Comparison of ENCODE assay signal across 1 cellular context in the genomic region with DNA sequence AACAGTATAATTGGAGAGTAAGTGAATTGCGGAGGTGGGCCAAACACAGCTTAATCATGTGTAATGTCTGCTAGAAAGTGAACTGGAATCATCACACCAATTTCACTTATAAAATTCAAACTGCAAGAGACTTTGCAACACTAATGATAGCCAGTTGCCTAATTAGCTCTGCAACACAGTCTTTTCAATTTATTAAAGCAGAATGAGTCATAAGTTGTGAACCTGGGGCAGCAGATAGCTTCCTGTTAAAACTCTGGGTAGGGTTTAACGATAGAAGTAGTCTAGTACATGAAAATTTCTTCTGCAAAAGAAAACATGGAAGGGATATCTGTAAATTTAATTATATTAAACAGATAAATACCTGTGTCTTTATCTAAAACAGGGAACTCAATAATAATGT.
TF ChIP-seq lines count a peak whose summit lies in the region.

No MANE protein-coding gene starts in this region.

TF ChIP-seq in endothelial cell of umbilical vein, 7 proteins besides CTCF, POLR2A, EP300 and RAD21:
- TF ChIP-seq FOS (IDR thresholded peaks at IDR 0.05; ENCODE audit: borderline replicate concordance, insufficient read depth, low read length) = peak; percentile 27
- TF ChIP-seq JUN (IDR thresholded peaks at IDR 0.05; ENCODE audit: borderline replicate concordance, insufficient read depth, insufficient read length, low read depth) = no peak
- no peak for TF ChIP-seq POLR2AphosphoS5 (IDR thresholded peaks at IDR 0.05; ENCODE audit: insufficient read depth, low read depth, low read length)
- TF ChIP-seq GATA2 (IDR thresholded peaks at IDR 0.05; ENCODE audit: insufficient read depth, insufficient read length, low read depth, low read length) = no peak
